1 cellular context compared by ENCODE assay signal in the genomic region with DNA sequence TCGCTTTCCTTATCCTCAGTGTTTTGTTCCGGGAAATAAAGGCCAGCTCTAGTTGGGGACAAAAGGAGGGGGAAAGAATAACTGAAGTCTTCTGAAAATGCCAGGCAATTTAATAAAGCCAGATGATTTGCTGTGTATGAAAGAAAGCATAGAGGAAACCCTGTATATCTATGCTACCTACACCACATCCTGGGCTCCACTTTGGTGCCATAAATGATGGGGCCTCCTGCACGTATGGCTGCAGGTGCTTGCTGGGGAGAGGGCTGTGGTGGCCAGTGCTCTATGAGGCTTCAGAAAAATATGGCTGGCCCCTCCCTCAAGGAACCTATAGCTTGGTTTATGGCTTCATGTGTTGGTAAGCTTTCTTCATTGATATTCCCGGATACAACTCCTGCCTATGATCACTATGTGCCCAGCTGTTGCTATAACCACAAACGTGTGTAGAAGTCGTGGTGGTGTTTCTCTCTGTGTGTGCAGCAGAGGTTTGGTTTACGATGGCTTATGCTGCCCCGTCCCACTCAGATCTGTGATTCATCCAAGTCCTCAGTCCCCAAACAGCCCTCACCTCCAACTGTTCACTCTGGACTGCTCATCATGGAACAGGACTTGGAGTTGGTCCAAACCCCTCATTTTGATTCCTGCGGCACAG.
TF ChIP-seq lines count a peak whose summit lies in the region.

No MANE protein-coding gene starts in this region.

TF ChIP-seq in GM23338, 12 proteins besides CTCF, POLR2A, EP300 and RAD21 (continued from another document):
- TF ChIP-seq ETS1 (IDR thresholded peaks at IDR 0.05) = no peak
- no peak for TF ChIP-seq EZH2 (IDR thresholded peaks at IDR 0.05; ENCODE audit: low read depth, unreplicated experiment)
- TF ChIP-seq EZH2phosphoT487 (IDR thresholded peaks at IDR 0.05; ENCODE audit: unreplicated experiment) = no peak
- TF ChIP-seq CREB1 (CRISPR knock-in tag; IDR thresholded peaks at IDR 0.05; ENCODE audit: low read depth) = no peak
- TF ChIP-seq ZNF462 (CRISPR knock-in tag; IDR thresholded peaks at IDR 0.05) = no peak
- TF ChIP-seq NANOG (IDR thresholded peaks at IDR 0.05; ENCODE audit: borderline replicate concordance) = no peak
